In the genomic region with DNA sequence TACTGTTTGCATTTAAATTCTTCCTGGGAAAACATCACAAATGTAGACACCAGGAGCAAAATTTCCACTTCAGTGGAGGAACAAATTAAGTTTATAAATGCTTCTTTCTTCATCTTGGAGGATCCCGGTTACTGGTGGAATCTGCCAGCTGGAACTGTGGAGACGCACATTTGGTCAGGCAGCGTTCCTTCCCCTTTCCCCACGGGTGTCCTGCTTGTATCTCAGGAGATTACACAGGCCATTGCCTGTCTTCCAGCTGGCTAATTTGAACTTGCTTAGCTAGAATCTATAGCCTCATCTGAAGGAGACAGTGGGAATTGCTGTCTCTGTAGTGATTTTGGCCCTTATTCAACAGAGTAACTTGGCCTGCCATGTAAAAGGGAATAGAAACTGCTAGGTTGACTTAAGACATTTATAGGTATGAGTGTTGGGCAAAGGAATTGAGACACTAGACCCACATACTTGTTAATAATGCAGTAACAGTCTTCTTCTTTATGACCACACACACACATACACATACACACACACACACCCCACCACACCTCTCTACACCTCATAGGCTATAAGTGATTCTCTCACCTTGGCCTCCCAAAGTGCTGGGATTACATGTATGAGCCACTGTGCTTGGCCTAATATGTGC, we compare ENCODE assay signal across 21 cellular contexts. TPM values are rescaled to one million over a fixed set of nuclear protein-coding genes. Genes with fewer than 3 reads are reported as not detected.
"Had no signal": no experiment of that assay in that cellular context is flagged by ENCODE, and none has a peak within 500 bp of the region (broad histone marks: within the 10 kb centered on the region; RNA-seq: fewer than 3 reads in every experiment).

No MANE protein-coding gene starts in this region.

- H3K4me1 ChIP-seq: body of pancreas, sigmoid colon had no signal

- H3K27me3 ChIP-seq: body of pancreas, sigmoid colon had no signal

- H3K4me3 ChIP-seq: body of pancreas, dorsolateral prefrontal cortex, lower lobe of right lung, sigmoid colon, thoracic aorta had no signal

- H3K4me3 Mint-ChIP-seq: activated CD4-positive, alpha-beta memory T cell treated with anti-CD3 and anti-CD28 coated beads for 36 hours; activated T-cell treated with anti-CD3 and anti-CD28 coated beads, Interleukin-2, amount 50 U/mL, for 4 hours; central memory CD8-positive, alpha-beta T cell; naive thymus-derived CD4-positive, alpha-beta T cell; stimulated activated naive CD8-positive, alpha-beta T cell treated with anti-CD3 and anti-CD28 coated beads, Interleukin-15, amount 100 ng/mL, for 72 hours had no signal

- H3K27ac Mint-ChIP-seq: activated CD4-positive, alpha-beta memory T cell treated with anti-CD3 and anti-CD28 coated beads for 36 hours; activated naive CD4-positive, alpha-beta T cell treated with anti-CD3 and anti-CD28 coated beads, Interleukin-2, amount 50 U/mL, for 72 hours; naive thymus-derived CD4-positive, alpha-beta T cell; stimulated activated naive CD8-positive, alpha-beta T cell treated with anti-CD3 and anti-CD28 coated beads, Interleukin-15, amount 100 ng/mL, for 72 hours had no signal

- H3K9me3 Mint-ChIP-seq: activated CD4-positive, alpha-beta memory T cell treated with anti-CD3 and anti-CD28 coated beads for 36 hours; activated naive CD4-positive, alpha-beta T cell treated with anti-CD3 and anti-CD28 coated beads, Interleukin-2, amount 50 U/mL, for 72 hours; activated T-cell treated with anti-CD3 and anti-CD28 coated beads, Interleukin-2, amount 50 U/mL, for 4 hours; central memory CD8-positive, alpha-beta T cell; naive thymus-derived CD4-positive, alpha-beta T cell; stimulated activated naive CD8-positive, alpha-beta T cell treated with anti-CD3 and anti-CD28 coated beads, Interleukin-15, amount 100 ng/mL, for 72 hours had no signal

- DNase-seq: activated CD4-positive, alpha-beta memory T cell treated with anti-CD3 and anti-CD28 coated beads for 36 hours; activated CD4-positive, CD25-positive, alpha-beta regulatory T cell treated with anti-CD3 and anti-CD28 coated beads, Interleukin-2, amount 50 U/mL, for 72 hours; activated effector memory CD4-positive, alpha-beta T cell treated with anti-CD3 and anti-CD28 coated beads, Interleukin-2, amount 50 U/mL, for 16 hours; activated T-cell treated with anti-CD3 and anti-CD28 coated beads, Interleukin-2, amount 50 U/mL, for 4 hours; amniotic stem cell; hippocampal formation; kidney glomerular epithelial cell; lower lobe of right lung; naive thymus-derived CD4-positive, alpha-beta T cell; posterior cingulate gyrus; sigmoid colon; stimulated activated CD4-positive, alpha-beta T cell treated with anti-CD3 and anti-CD28 coated beads, Interleukin-12 subunit alpha, Interleukin-12 subunit beta, amount 100 ng/mL, for 4 hours; stimulated activated naive CD8-positive, alpha-beta T cell treated with anti-CD3 and anti-CD28 coated beads, Interleukin-15, amount 100 ng/mL, for 72 hours; T-helper 2 cell had no signal

- H3K27ac ChIP-seq: body of pancreas, dorsolateral prefrontal cortex, lower lobe of right lung, sigmoid colon, thoracic aorta had no signal

- H3K36me3 ChIP-seq: lower lobe of right lung, sigmoid colon, thoracic aorta had no signal

- H3K36me3 Mint-ChIP-seq: activated CD4-positive, alpha-beta memory T cell treated with anti-CD3 and anti-CD28 coated beads for 36 hours; activated naive CD4-positive, alpha-beta T cell treated with anti-CD3 and anti-CD28 coated beads, Interleukin-2, amount 50 U/mL, for 72 hours; naive thymus-derived CD4-positive, alpha-beta T cell had no signal

- H3K4me1 Mint-ChIP-seq: central memory CD8-positive, alpha-beta T cell; stimulated activated naive CD8-positive, alpha-beta T cell treated with anti-CD3 and anti-CD28 coated beads, Interleukin-15, amount 100 ng/mL, for 72 hours had no signal

- ATAC-seq: activated naive CD4-positive, alpha-beta T cell treated with anti-CD3 and anti-CD28 coated beads, Interleukin-2, amount 50 U/mL, for 72 hours; activated T-cell treated with anti-CD3 and anti-CD28 coated beads, Interleukin-2, amount 50 U/mL, for 4 hours; body of pancreas; lower lobe of right lung; naive thymus-derived CD4-positive, alpha-beta T cell; stimulated activated naive CD8-positive, alpha-beta T cell treated with anti-CD3 and anti-CD28 coated beads, Interleukin-15, amount 100 ng/mL, for 72 hours had no signal

RNA-seq across cellular contexts. Expression of gene TSBP1, which starts 34.4 kb away (rescaled TPM):
- total RNA-seq: activated CD4-positive, alpha-beta memory T cell treated with anti-CD3 and anti-CD28 coated beads for 36 hours; activated naive CD4-positive, alpha-beta T cell treated with anti-CD3 and anti-CD28 coated beads, Interleukin-2, amount 50 U/mL, for 72 hours; activated T-cell treated with anti-CD3 and anti-CD28 coated beads, Interleukin-2, amount 50 U/mL, for 4 hours; body of pancreas; dorsolateral prefrontal cortex; lower lobe of right lung; mononuclear cell; naive thymus-derived CD4-positive, alpha-beta T cell; sigmoid colon; thoracic aorta had no signal
- polyA plus RNA-seq: esophagus; naive thymus-derived CD4-positive, alpha-beta T cell; sigmoid colon had no signal
